8 cellular contexts compared by ENCODE assay signal in the genomic region with DNA sequence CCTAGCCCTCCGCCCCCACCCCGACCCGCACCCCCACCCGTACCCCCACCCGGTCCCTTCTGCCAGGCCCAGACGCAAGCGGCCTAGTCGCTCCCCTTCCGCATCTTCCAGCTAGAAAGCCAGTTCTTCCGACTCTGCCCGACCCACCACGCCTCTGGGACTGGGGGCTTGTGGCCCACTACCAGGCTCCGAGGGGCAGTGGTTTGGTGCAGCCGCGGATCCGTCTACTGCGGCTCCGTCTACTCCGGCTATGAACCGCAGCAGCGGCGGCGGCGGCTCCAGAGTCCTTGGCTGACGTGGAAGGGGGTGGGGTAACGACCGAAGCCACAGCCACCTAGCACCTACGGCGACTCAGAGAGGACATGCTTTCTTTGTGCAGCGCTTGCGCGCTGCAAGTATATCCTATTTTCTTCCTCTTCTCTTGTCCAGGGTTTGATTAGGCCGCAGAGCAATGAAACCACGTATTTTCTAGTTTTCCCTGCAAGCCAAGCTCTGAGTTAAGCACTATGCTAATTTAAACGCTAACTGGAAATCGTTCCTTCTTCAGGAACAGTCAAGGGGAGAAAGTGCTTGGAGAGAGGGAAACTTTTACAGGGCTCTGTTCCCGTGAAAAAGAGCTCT. TPM values are rescaled to one million over a fixed set of nuclear protein-coding genes. Genes with fewer than 3 reads are reported as not detected.
DNase-seq lines count a peak whose midpoint lies in the region; ATAC-seq and TF ChIP-seq lines count a peak whose summit lies in the region.

A gene with protein sequence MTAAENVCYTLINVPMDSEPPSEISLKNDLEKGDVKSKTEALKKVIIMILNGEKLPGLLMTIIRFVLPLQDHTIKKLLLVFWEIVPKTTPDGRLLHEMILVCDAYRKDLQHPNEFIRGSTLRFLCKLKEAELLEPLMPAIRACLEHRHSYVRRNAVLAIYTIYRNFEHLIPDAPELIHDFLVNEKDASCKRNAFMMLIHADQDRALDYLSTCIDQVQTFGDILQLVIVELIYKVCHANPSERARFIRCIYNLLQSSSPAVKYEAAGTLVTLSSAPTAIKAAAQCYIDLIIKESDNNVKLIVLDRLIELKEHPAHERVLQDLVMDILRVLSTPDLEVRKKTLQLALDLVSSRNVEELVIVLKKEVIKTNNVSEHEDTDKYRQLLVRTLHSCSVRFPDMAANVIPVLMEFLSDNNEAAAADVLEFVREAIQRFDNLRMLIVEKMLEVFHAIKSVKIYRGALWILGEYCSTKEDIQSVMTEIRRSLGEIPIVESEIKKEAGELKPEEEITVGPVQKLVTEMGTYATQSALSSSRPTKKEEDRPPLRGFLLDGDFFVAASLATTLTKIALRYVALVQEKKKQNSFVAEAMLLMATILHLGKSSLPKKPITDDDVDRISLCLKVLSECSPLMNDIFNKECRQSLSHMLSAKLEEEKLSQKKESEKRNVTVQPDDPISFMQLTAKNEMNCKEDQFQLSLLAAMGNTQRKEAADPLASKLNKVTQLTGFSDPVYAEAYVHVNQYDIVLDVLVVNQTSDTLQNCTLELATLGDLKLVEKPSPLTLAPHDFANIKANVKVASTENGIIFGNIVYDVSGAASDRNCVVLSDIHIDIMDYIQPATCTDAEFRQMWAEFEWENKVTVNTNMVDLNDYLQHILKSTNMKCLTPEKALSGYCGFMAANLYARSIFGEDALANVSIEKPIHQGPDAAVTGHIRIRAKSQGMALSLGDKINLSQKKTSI (minus strand): TSS at position 252 of the 621 bp plus-strand sequence. CDS start 883 bp downstream, outside the sequence.

- H3K4me3 Mint-ChIP-seq in WTC11 = peak within 1 kb of the TSS; percentile 97

- H3K27me3 ChIP-seq in AG04450 (ENCODE audit: control insufficient read depth, insufficient read depth, low read length) = no peaks in the 10 kb centered on the region

- H3K4me3 ChIP-seq in AG04450 (ENCODE audit: low read depth, low read length) (peak within 1 kb of the TSS; percentile 76), cardiac fibroblast (replicated peaks in 1 of 2; ENCODE audit: low read depth in 2 of 2, low read length in 2 of 2) (peak within 1 kb of the TSS; percentile 85 to 92)

- POLR2A ChIA-PET in AG04450 (lab: Yijun Ruan, JAX) = interaction anchor here (0.9 to 1.3 kb wide), 3 partner anchors 18 to 29 kb away, joined by 3 read pairs; a partner anchor contains a TSS
- POLR2A ChIA-PET in WTC11 (lab: Charles Lee) = interaction anchor here (0.8 kb wide), 1 partner anchor 21 kb away, joined by 4 read pairs; a partner anchor contains a TSS

- ATAC-seq in GM18909 (IDR thresholded peaks at IDR 0.05; ENCODE audit: poor library complexity, unreplicated experiment) = peak; percentile 91
- ATAC-seq in HG03175 (IDR thresholded peaks at IDR 0.05; ENCODE audit: unreplicated experiment) = peak; percentile 91
- ATAC-seq in WTC11 = peak; percentile 96

- CTCF ChIA-PET in AG04450 (lab: Charles Lee) = interaction anchor here (0.6 to 3.2 kb wide), 3 partner anchors 44 to 406 kb away, joined by 3 to 20 read pairs (median 3); no protein-coding TSS in a partner anchor
- CTCF ChIA-PET in WTC11 (lab: Charles Lee) = interaction anchor here (0.8 to 1.5 kb wide), 2 partner anchors 45 to 407 kb away, joined by 3 read pairs; no protein-coding TSS in a partner anchor

- no peaks in the 10 kb centered on the region for H3K27me3 Mint-ChIP-seq in WTC11 (ENCODE audit: low read depth)

- TF ChIP-seq CTCF in AG04450 (IDR thresholded peaks at IDR 0.05; ENCODE audit: low read depth, low read length) (no peak), WTC11 (IDR thresholded peaks at IDR 0.05) (no peak), cardiac fibroblast (IDR thresholded peaks at IDR 0.05; ENCODE audit: low read depth, low read length) (no peak)

- peaks cover 34% of the 10 kb centered on the region for H3K36me3 Mint-ChIP-seq in WTC11

- DNase-seq in AG04450 (ENCODE audit: low read depth, low spot score) = peak; percentile 81
- peak; percentile 88 for DNase-seq in NCI-H226
- peak; percentile 90 for DNase-seq in WTC11 (ENCODE audit: low spot score)
- peak; percentile 95 to 96 for DNase-seq in cardiac fibroblast (ENCODE audit: low read depth in 2 of 2)
- DNase-seq in iris pigment epithelial cell (ENCODE audit: low read depth) = peak; percentile 96
- DNase-seq in stimulated activated CD4-positive, alpha-beta T cell treated with anti-CD3 and anti-CD28 coated beads, Interleukin-12 subunit alpha, Interleukin-12 subunit beta, amount 100 ng/mL, for 4 hours = peak; percentile 86

- peaks cover 6% of the 10 kb centered on the region for H3K4me1 Mint-ChIP-seq in WTC11

- H3K9me3 ChIP-seq in AG04450 (ENCODE audit: control insufficient read depth, insufficient read depth, low read length) = no peaks in the 10 kb centered on the region

- H3K27ac Mint-ChIP-seq in WTC11 = peak within 1 kb of the TSS; percentile 98

- peak within 1 kb of the TSS; percentile 84 for H3K27ac ChIP-seq in AG04450 (ENCODE audit: low read depth, low read length)

- H3K9me3 Mint-ChIP-seq in WTC11 = no peaks in the 10 kb centered on the region

TF ChIP-seq in WTC11, 78 proteins besides CTCF, POLR2A, EP300 and RAD21 (continues in another document):
- TF ChIP-seq GABPB1 (CRISPR knock-in tag; IDR thresholded peaks at IDR 0.05) (0 out of 2 replicates have a peak, but pooled peaks have one; percentile 8), JUN (CRISPR knock-in tag; IDR thresholded peaks at IDR 0.05) (peak; percentile 59; the same call in 1 of the 2 replicates), NFYB (CRISPR knock-in tag; conservative IDR thresholded peaks at IDR 0.05; ENCODE audit: low read depth) (no peak), FOXP1 (CRISPR knock-in tag; IDR thresholded peaks at IDR 0.05; ENCODE audit: borderline replicate concordance) (peak; percentile 60; the same call in 1 of the 2 replicates), SP1 (CRISPR knock-in tag; conservative IDR thresholded peaks at IDR 0.05) (peak; percentile 72), TEAD1 (CRISPR knock-in tag; IDR thresholded peaks at IDR 0.05) (peak; percentile 82; the same call in 1 of the 2 replicates), ZNF263 (CRISPR knock-in tag; IDR thresholded peaks at IDR 0.05; ENCODE audit: low read depth) (no peak), ZNF671 (CRISPR knock-in tag; IDR thresholded peaks at IDR 0.05) (no peak), NR2C2 (CRISPR knock-in tag; IDR thresholded peaks at IDR 0.05) (no peak), ZNF416 (CRISPR knock-in tag; IDR thresholded peaks at IDR 0.05) (peak; percentile 76; the same call in 1 of the 2 replicates), CREM (CRISPR knock-in tag; IDR thresholded peaks at IDR 0.05) (peak; percentile 60; the same call in 1 of the 2 replicates), ZNF232 (CRISPR knock-in tag; IDR thresholded peaks at IDR 0.05) (0 out of 2 replicates have a peak, but pooled peaks have one; percentile 32), EMX1 (CRISPR knock-in tag; IDR thresholded peaks at IDR 0.05) (0 out of 2 replicates have a peak, but pooled peaks have one; percentile 54)
- TF ChIP-seq, protein P1, sequence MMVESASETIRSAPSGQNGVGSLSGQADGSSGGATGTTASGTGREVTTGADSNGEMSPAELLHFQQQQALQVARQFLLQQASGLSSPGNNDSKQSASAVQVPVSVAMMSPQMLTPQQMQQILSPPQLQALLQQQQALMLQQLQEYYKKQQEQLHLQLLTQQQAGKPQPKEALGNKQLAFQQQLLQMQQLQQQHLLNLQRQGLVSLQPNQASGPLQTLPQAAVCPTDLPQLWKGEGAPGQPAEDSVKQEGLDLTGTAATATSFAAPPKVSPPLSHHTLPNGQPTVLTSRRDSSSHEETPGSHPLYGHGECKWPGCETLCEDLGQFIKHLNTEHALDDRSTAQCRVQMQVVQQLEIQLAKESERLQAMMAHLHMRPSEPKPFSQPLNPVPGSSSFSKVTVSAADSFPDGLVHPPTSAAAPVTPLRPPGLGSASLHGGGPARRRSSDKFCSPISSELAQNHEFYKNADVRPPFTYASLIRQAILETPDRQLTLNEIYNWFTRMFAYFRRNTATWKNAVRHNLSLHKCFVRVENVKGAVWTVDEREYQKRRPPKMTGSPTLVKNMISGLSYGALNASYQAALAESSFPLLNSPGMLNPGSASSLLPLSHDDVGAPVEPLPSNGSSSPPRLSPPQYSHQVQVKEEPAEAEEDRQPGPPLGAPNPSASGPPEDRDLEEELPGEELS (CRISPR knock-in tag; IDR thresholded peaks at IDR 0.05) = 0 out of 2 replicates have a peak, but pooled peaks have one; percentile 41
- TF ChIP-seq, protein P2, sequence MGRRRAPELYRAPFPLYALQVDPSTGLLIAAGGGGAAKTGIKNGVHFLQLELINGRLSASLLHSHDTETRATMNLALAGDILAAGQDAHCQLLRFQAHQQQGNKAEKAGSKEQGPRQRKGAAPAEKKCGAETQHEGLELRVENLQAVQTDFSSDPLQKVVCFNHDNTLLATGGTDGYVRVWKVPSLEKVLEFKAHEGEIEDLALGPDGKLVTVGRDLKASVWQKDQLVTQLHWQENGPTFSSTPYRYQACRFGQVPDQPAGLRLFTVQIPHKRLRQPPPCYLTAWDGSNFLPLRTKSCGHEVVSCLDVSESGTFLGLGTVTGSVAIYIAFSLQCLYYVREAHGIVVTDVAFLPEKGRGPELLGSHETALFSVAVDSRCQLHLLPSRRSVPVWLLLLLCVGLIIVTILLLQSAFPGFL (CRISPR knock-in tag; IDR thresholded peaks at IDR 0.05; ENCODE audit: borderline replicate concordance) = no peak
- TF ChIP-seq, protein P3, sequence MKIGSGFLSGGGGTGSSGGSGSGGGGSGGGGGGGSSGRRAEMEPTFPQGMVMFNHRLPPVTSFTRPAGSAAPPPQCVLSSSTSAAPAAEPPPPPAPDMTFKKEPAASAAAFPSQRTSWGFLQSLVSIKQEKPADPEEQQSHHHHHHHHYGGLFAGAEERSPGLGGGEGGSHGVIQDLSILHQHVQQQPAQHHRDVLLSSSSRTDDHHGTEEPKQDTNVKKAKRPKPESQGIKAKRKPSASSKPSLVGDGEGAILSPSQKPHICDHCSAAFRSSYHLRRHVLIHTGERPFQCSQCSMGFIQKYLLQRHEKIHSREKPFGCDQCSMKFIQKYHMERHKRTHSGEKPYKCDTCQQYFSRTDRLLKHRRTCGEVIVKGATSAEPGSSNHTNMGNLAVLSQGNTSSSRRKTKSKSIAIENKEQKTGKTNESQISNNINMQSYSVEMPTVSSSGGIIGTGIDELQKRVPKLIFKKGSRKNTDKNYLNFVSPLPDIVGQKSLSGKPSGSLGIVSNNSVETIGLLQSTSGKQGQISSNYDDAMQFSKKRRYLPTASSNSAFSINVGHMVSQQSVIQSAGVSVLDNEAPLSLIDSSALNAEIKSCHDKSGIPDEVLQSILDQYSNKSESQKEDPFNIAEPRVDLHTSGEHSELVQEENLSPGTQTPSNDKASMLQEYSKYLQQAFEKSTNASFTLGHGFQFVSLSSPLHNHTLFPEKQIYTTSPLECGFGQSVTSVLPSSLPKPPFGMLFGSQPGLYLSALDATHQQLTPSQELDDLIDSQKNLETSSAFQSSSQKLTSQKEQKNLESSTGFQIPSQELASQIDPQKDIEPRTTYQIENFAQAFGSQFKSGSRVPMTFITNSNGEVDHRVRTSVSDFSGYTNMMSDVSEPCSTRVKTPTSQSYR (CRISPR knock-in tag; IDR thresholded peaks at IDR 0.05) = peak; percentile 80

RNA-seq across cellular contexts. Expression of the gene that starts here (rescaled TPM):
- 212 and 285 TPM in 2 replicates for polyA plus RNA-seq in AG04450 (2011; rRNA removed)
- polyA minus RNA-seq in AG04450 (2011; rRNA and poly(A)+ RNA removed) = 140 and 236 TPM in 2 replicates
- 67.9 to 76.3 TPM (median 75.6 TPM) in 3 replicates for total RNA-seq in WTC11 (2021)

Comparison
In these comparisons a context has a peak if more than half of its experiments do, and no peak if none do; other contexts are left out.
1. Peak in every context shown above with its lines: DNase-seq, ATAC-seq, H3K4me3 ChIP-seq and H3K27ac ChIP-seq.